Comparison of ENCODE assay signal across 13 cellular contexts in genomic region chr2:109239720-109240119, GRCh38.
DNase-seq lines count a peak whose midpoint lies in the region; ATAC-seq and TF ChIP-seq lines count a peak whose summit lies in the region.
"Had no signal": no experiment of that assay in that cellular context is flagged by ENCODE, and none has a peak within 500 bp of the region (broad histone marks: within the 10 kb centered on the region; RNA-seq: fewer than 3 reads in every experiment).

No MANE protein-coding gene starts in this region.

- H2AFZ ChIP-seq in PC-9: no peak overlapping the region

- H3K4me1 ChIP-seq in PC-9 (replicated peaks; ENCODE audit: insufficient read depth) (peaks cover 86% of the 10 kb centered on the region), tibial nerve (peaks cover 0 to 62% (median 30%) of the 10 kb centered on the region in 4 donors)

- H3K9me3 Mint-ChIP-seq in osteocyte (ENCODE audit: unreplicated experiment): no peaks in the 10 kb centered on the region

- peaks cover 58% of the 10 kb centered on the region for H3K79me2 ChIP-seq in PC-9 (ENCODE audit: low read depth)

- TF ChIP-seq POLR2A in tibial nerve (IDR thresholded peaks at IDR 0.05): no peak

- no peaks in the 10 kb centered on the region for H3K36me3 Mint-ChIP-seq in osteocyte (ENCODE audit: unreplicated experiment)

- TF ChIP-seq EP300 in tibial nerve (IDR thresholded peaks at IDR 0.05): no peak

- peaks cover 64% of the 10 kb centered on the region for H3F3A ChIP-seq in PC-9 (ENCODE audit: insufficient read depth, low read depth)

- peaks cover 88% of the 10 kb centered on the region for H3K4me1 Mint-ChIP-seq in osteocyte (ENCODE audit: unreplicated experiment)

- peak overlapping the region; percentile 88 for H3K27ac ChIP-seq in PC-9
- peak overlapping the region in 2 of 4 donors; percentile 56 to 70 for H3K27ac ChIP-seq in tibial nerve

- peak overlapping the region; percentile 37; the same call in 1 of the 2 replicates for H3K4me3 ChIP-seq in PC-9
- no peak overlapping the region for H3K4me3 ChIP-seq in epithelial cell of proximal tubule (ENCODE audit: low read depth, low read length)
- H3K4me3 ChIP-seq in tibial nerve: no peak overlapping the region
- H3K4me3 ChIP-seq: esophagus muscularis mucosa, lower lobe of right lung, skin epidermis had no signal

- POLR2A ChIA-PET in PC-9 (lab: Charles Lee; ENCODE audit: unreplicated experiment): no interaction called here

- BruUV-seq in PC-9 (replicated peaks; lab: Mats Ljungman, UMichigan): no TSS peak

- no peak overlapping the region for H3K4me3 Mint-ChIP-seq in osteocyte (ENCODE audit: unreplicated experiment)
- H3K4me3 Mint-ChIP-seq: activated CD8-positive, alpha-beta T cell treated with anti-CD3 and anti-CD28 coated beads, Interleukin-2, amount 10 ng/mL, durations not matched to agents 7 days and 5 days had no signal

- H3K9me3 ChIP-seq in PC-9 (ENCODE audit: insufficient read depth, low read depth) (no peaks in the 10 kb centered on the region), tibial nerve (no peaks in the 10 kb centered on the region)
- H3K9me3 ChIP-seq: esophagus muscularis mucosa, lower lobe of right lung had no signal

- no peaks in the 10 kb centered on the region for H4K20me1 ChIP-seq in PC-9 (ENCODE audit: insufficient read depth)

- H3K27ac Mint-ChIP-seq in osteocyte (ENCODE audit: unreplicated experiment): peak overlapping the region; percentile 91
- H3K27ac Mint-ChIP-seq: activated CD8-positive, alpha-beta T cell treated with anti-CD3 and anti-CD28 coated beads, Interleukin-2, amount 10 ng/mL, durations not matched to agents 7 days and 5 days had no signal

- DNase-seq in ELF-1 (ENCODE audit: low read depth, low spot score) (peak; percentile 19), PC-9 (peak; percentile 68 to 89), epithelial cell of proximal tubule (ENCODE audit: low read depth) (peak; percentile 26), osteocyte (ENCODE audit: extremely low spot score, unreplicated experiment) (no peak), tibial nerve (ENCODE audit: low spot score in 2 of 2) (no peak)
- DNase-seq: activated CD8-positive, alpha-beta T cell treated with anti-CD3 and anti-CD28 coated beads, Interleukin-2, amount 10 ng/mL, durations not matched to agents 7 days and 5 days; lower lobe of right lung; NCI-H510A treated with DMSO at 0.1 percent for 48 hours had no signal

- no peaks in the 10 kb centered on the region for H3K9me2 ChIP-seq in PC-9 (ENCODE audit: insufficient read depth)

- H3K27me3 Mint-ChIP-seq in osteocyte (ENCODE audit: unreplicated experiment): no peaks in the 10 kb centered on the region

- intact Hi-C loops in PC-9 (cut with micrococcal nuclease; ENCODE audit: unreplicated experiment): loop anchor here (2.0 kb wide), 1 partner anchor 111 kb away; the partner anchor contains the start of gene SH3RF3

- CTCF ChIA-PET in PC-9 (lab: Charles Lee): interaction anchor here (0.8 kb wide), 1 partner anchor 92 kb away, joined by 5 read pairs; no protein-coding TSS in a partner anchor

- ATAC-seq in HG03108 (IDR thresholded peaks at IDR 0.05; ENCODE audit: unreplicated experiment): no peak
- ATAC-seq in HG02840 (IDR thresholded peaks at IDR 0.05; ENCODE audit: low FRiP score, unreplicated experiment): no peak
- no peak for ATAC-seq in GM18870 (IDR thresholded peaks at IDR 0.05; ENCODE audit: unreplicated experiment)
- ATAC-seq: activated CD8-positive, alpha-beta T cell treated with anti-CD3 and anti-CD28 coated beads, Interleukin-2, amount 10 ng/mL, durations not matched to agents 7 days and 5 days; lower lobe of right lung had no signal

- TF ChIP-seq CTCF in PC-9 (conservative IDR thresholded peaks at IDR 0.05): no peak
- TF ChIP-seq CTCF in epithelial cell of proximal tubule (conservative IDR thresholded peaks at IDR 0.05; ENCODE audit: low read depth, low read length): peak; percentile 2
- no peak for TF ChIP-seq CTCF in osteocyte (IDR thresholded peaks at IDR 0.05)
- TF ChIP-seq CTCF in tibial nerve (IDR thresholded peaks at IDR 0.05): no peak

- no peaks in the 10 kb centered on the region for H3K27me3 ChIP-seq in PC-9 (ENCODE audit: insufficient read depth, low read depth)
- no peaks in the 10 kb centered on the region for H3K27me3 ChIP-seq in tibial nerve
- H3K27me3 ChIP-seq: esophagus muscularis mucosa had no signal

- H3K4me2 ChIP-seq in PC-9: peak overlapping the region; percentile 72

- no peaks in the 10 kb centered on the region for H3K36me3 ChIP-seq in PC-9 (ENCODE audit: low read depth)
- H3K36me3 ChIP-seq in tibial nerve: no peaks in the 10 kb centered on the region
- H3K36me3 ChIP-seq: esophagus muscularis mucosa, lower lobe of right lung had no signal

- 86 to 93% methylated on average over 6 of the region's 6 CpGs for WGBS in tibial nerve, 2 donors

Comparison
In these comparisons a context has a peak if more than half of its experiments do, and no peak if none do; other contexts are left out.
1. DNase-seq: peak in ELF-1 (single experiment), PC-9 (2 of 2) and epithelial cell of proximal tubule (single experiment); none in osteocyte (single experiment) and tibial nerve (0 of 2).